8 cellular contexts compared by ENCODE assay signal in genomic region chr9:76395381-76395780, GRCh38. TPM values are rescaled to one million over a fixed set of nuclear protein-coding genes. Genes with fewer than 3 reads are reported as not detected.
A peak's percentile ranks its signal among the peaks of the same experiment; 100 is the strongest.
DNase-seq lines count a peak whose midpoint lies in the region; ATAC-seq, FAIRE-seq and TF ChIP-seq lines count a peak whose summit lies in the region.

No MANE protein-coding gene starts in this region.

- no peaks in the 10 kb centered on the region for H3K9me3 ChIP-seq in WERI-Rb-1 (ENCODE audit: severe bottlenecking)
- H3K9me3 ChIP-seq in kidney (ENCODE audit: control insufficient read depth in 1 of 2, low read length in 2 of 2): no peaks in the 10 kb centered on the region
- peaks cover 0 to 4% (median 0%) of the 10 kb centered on the region in 5 donors for H3K9me3 ChIP-seq in subcutaneous abdominal adipose tissue (ENCODE audit: control insufficient read depth in 5 of 5, low read length in 5 of 5)

- no peak for ATAC-seq in HG02610 (IDR thresholded peaks at IDR 0.05; ENCODE audit: unreplicated experiment)

- peak overlapping the region; percentile 63 for H3K4me3 Mint-ChIP-seq in T-helper 1 cell treated with Interleukin-12 subunit alpha and Interleukin-12 subunit beta and Interleukin-4 antibody, amounts not matched to agents 30 μg/mL and 1 μg/mL, for 36 hours

- peaks cover 29% of the 10 kb centered on the region for H3K4me1 Mint-ChIP-seq in T-helper 1 cell treated with Interleukin-12 subunit alpha and Interleukin-12 subunit beta and Interleukin-4 antibody, amounts not matched to agents 30 μg/mL and 1 μg/mL, for 36 hours (ENCODE audit: low read depth)

- H3K27me3 Mint-ChIP-seq in T-helper 1 cell treated with Interleukin-12 subunit alpha and Interleukin-12 subunit beta and Interleukin-4 antibody, amounts not matched to agents 30 μg/mL and 1 μg/mL, for 36 hours (ENCODE audit: low read depth): no peaks in the 10 kb centered on the region

- H3K9ac ChIP-seq in kidney (ENCODE audit: low read length in 2 of 2): peak overlapping the region in 1 of 2 donors; percentile 23
- H3K9ac ChIP-seq in subcutaneous abdominal adipose tissue (ENCODE audit: low read length in 5 of 5): peak overlapping the region in 4 of 5 donors; percentile 84 to 99 (median 91)

- DNase-seq in T-helper 1 cell (no peak), WERI-Rb-1 (peak; percentile 11), kidney (no peak), NCI-H1694 (lab: John Stamatoyannopoulos, UW) (no peak), NCI-H2171 (lab: John Stamatoyannopoulos, UW) (no peak)

- peak overlapping the region; percentile 67 for H3K27ac Mint-ChIP-seq in T-helper 1 cell treated with Interleukin-12 subunit alpha and Interleukin-12 subunit beta and Interleukin-4 antibody, amounts not matched to agents 30 μg/mL and 1 μg/mL, for 36 hours

- H3K9me3 Mint-ChIP-seq in T-helper 1 cell treated with Interleukin-12 subunit alpha and Interleukin-12 subunit beta and Interleukin-4 antibody, amounts not matched to agents 30 μg/mL and 1 μg/mL, for 36 hours: no peaks in the 10 kb centered on the region

- H3K27me3 ChIP-seq in WERI-Rb-1 (ENCODE audit: insufficient read depth, low read depth, severe bottlenecking) (no peaks in the 10 kb centered on the region), subcutaneous abdominal adipose tissue (ENCODE audit: control insufficient read depth in 5 of 5, insufficient read depth in 4 of 5, low read length in 5 of 5) (no peaks in the 10 kb centered on the region)

- intact Hi-C loops in kidney (cut with DNase I): no loop called here

- no peak for TF ChIP-seq CTCF in WERI-Rb-1 (IDR thresholded peaks at IDR 0.05; ENCODE audit: low read depth, low read length)
- TF ChIP-seq CTCF in kidney (IDR thresholded peaks at IDR 0.05; ENCODE audit: borderline replicate concordance, extremely low read depth, insufficient read depth): no peak

- FAIRE-seq in kidney (lab: Jason Lieb, UNC): no peak

- peaks cover 10% of the 10 kb centered on the region for H3K36me3 Mint-ChIP-seq in T-helper 1 cell treated with Interleukin-12 subunit alpha and Interleukin-12 subunit beta and Interleukin-4 antibody, amounts not matched to agents 30 μg/mL and 1 μg/mL, for 36 hours (ENCODE audit: low read depth)

- H3K4me1 ChIP-seq in kidney (ENCODE audit: control insufficient read depth in 1 of 2, insufficient read depth in 1 of 2, low read depth in 1 of 2, low read length in 2 of 2) (peaks cover 0 to 4% of the 10 kb centered on the region in 2 donors), subcutaneous abdominal adipose tissue (ENCODE audit: control insufficient read depth in 5 of 5, insufficient read depth in 5 of 5, low read length in 5 of 5) (peaks cover 0 to 21% (median 16%) of the 10 kb centered on the region in 5 donors)

- H3K36me3 ChIP-seq in WERI-Rb-1 (peaks cover 9% of the 10 kb centered on the region), kidney (ENCODE audit: control insufficient read depth in 1 of 2, insufficient read depth in 2 of 2, low read length in 2 of 2) (no peaks in the 10 kb centered on the region), subcutaneous abdominal adipose tissue (ENCODE audit: control insufficient read depth in 5 of 5, insufficient read depth in 5 of 5, low read length in 5 of 5) (peaks cover 0 to 3% (median 0%) of the 10 kb centered on the region in 5 donors)

- H3K27ac ChIP-seq in WERI-Rb-1: peak overlapping the region; percentile 90
- H3K27ac ChIP-seq in kidney (ENCODE audit: low read depth in 2 of 2, low read length in 2 of 2): no peak overlapping the region
- H3K27ac ChIP-seq in subcutaneous abdominal adipose tissue (ENCODE audit: low read depth, low read length): peak overlapping the region; percentile 97

- H3K4me3 ChIP-seq in WERI-Rb-1 (ENCODE audit: low read depth, low read length): peak overlapping the region; percentile 77
- peak overlapping the region; percentile 89 to 90 for H3K4me3 ChIP-seq in kidney (ENCODE audit: low read length in 2 of 2)
- H3K4me3 ChIP-seq in subcutaneous abdominal adipose tissue (ENCODE audit: low read depth in 1 of 5, low read length in 5 of 5): peak overlapping the region; percentile 73 to 98 (median 91)

RNA-seq across cellular contexts. Expression of gene RFK, which starts 1.2 kb away (rescaled TPM):
- 40.3 TPM for total RNA-seq in kidney
- 20.6 TPM for polyA plus RNA-seq in kidney (ENCODE audit: insufficient read depth, low read depth, low replicate concordance)

Comparison
In these comparisons a context has a peak if more than half of its experiments do, and no peak if none do; other contexts are left out.
1. H3K27ac ChIP-seq: peak in WERI-Rb-1 (single experiment) and subcutaneous abdominal adipose tissue (single experiment); none in kidney (0 of 2).
2. Peak in every context shown above with its lines, with median percentiles within 50 percentile points of each other: H3K4me3 ChIP-seq.